ENCODE assay signal across 1 cellular context in the genomic region with DNA sequence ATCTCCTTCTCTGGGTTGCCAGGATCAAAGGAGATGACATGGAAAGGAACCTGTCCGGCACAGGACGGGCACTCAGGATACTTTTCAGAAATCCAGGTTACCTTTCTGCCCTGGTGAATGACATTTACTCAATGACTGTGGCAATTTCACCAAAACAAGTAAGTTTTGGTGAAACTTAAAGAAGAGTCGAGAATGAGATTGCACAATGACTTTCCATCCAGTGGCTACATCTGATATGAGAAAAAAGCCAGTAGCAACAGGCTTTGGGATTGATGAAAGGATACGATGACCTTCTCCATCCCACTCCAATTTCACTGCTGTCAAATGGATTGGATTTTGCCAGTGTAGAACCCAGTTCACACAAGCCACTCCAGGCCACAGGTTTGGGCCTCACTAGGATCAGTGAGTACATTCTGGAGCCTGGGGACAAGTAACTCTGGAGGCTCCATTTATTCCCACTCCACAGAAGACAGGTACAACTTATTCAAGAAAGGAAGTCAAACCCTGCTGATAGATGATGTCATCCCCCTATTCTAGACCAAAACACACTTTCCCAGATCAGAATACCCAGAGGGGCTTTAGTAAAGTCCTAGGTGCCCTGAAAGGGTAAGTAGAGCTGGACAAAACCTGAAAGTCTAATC.
TF ChIP-seq lines count a peak whose summit lies in the region.

No MANE protein-coding gene starts in this region.

TF ChIP-seq in SK-N-SH treated with all-trans-retinoic acid at 6 μM for 48 hours, 23 proteins besides CTCF, POLR2A, EP300 and RAD21 (continued from another document):
- no peak for TF ChIP-seq PATZ1 (CRISPR knock-in tag; IDR thresholded peaks at IDR 0.05; ENCODE audit: borderline replicate concordance)
- TF ChIP-seq SNAI2 (CRISPR knock-in tag; IDR thresholded peaks at IDR 0.05), result no peak
